Comparison of ENCODE assay signal across 9 cellular contexts in genomic region chr1:108816049-108816882, GRCh38. TPM values are rescaled to one million over a fixed set of nuclear protein-coding genes. Genes with fewer than 3 reads are reported as not detected.
A peak's percentile ranks its signal among the peaks of the same experiment; 100 is the strongest.
DNase-seq lines count a peak whose midpoint lies in the region; ATAC-seq and TF ChIP-seq lines count a peak whose summit lies in the region.
"Had no signal": no experiment of that assay in that cellular context is flagged by ENCODE, and none has a peak within 500 bp of the region (broad histone marks: within the 10 kb centered on the region; RNA-seq: fewer than 3 reads in every experiment).

No MANE protein-coding gene starts in this region.

- H3K4me2 ChIP-seq in hepatocyte, result peak overlapping the region; percentile 53

- H3K36me3 ChIP-seq in BE2C (no peaks in the 10 kb centered on the region), hepatocyte (replicated peaks; ENCODE audit: insufficient read depth, low read depth) (no peaks in the 10 kb centered on the region)

- H3K4me3 ChIP-seq in BE2C (ENCODE audit: low read depth, low read length), result peak overlapping the region; percentile 46
- H3K4me3 ChIP-seq in astrocyte of the cerebellum (ENCODE audit: low read depth, low read length), result peak overlapping the region; percentile 17
- no peak overlapping the region for H3K4me3 ChIP-seq in hepatocyte
- H3K4me3 ChIP-seq: GM12878 had no signal

- in situ Hi-C loops in astrocyte of the cerebellum (cut with HindIII; ENCODE audit: low sequenced_read_pairs), result no loop called here

- TF ChIP-seq CTCF in BE2C (IDR thresholded peaks at IDR 0.05; ENCODE audit: low read depth, low read length) (no peak), astrocyte of the cerebellum (IDR thresholded peaks at IDR 0.05; ENCODE audit: low read depth, low read length, missing control alignments) (no peak), hepatocyte (IDR thresholded peaks at IDR 0.05; ENCODE audit: poor library complexity) (no peak)

- H3K27ac ChIP-seq in hepatocyte, result peak overlapping the region; percentile 84

- no peaks in the 10 kb centered on the region for H3K9me3 ChIP-seq in BE2C
- no peaks in the 10 kb centered on the region for H3K9me3 ChIP-seq in hepatocyte (ENCODE audit: low read depth)

- DNase-seq in BE2C (peak; percentile 76), NCI-H1105 (lab: John Stamatoyannopoulos, UW) (peak; percentile 13), astrocyte of the cerebellum (ENCODE audit: low read depth) (peak; percentile 82), hepatocyte (ENCODE audit: low spot score) (peak; percentile 83), pulmonary artery endothelial cell (ENCODE audit: low read depth, low spot score) (peak; percentile 91)
- DNase-seq in stimulated activated CD4-positive, alpha-beta T cell treated with anti-CD3 and anti-CD28 coated beads, Interleukin-2, amount 100 ng/mL, for 48 hours, result no peak

- ATAC-seq in GM18867 (IDR thresholded peaks at IDR 0.05; ENCODE audit: unreplicated experiment) (no peak), GM21381 (IDR thresholded peaks at IDR 0.05; ENCODE audit: unreplicated experiment) (no peak)

- H3K4me1 ChIP-seq in BE2C (peaks cover 23% of the 10 kb centered on the region), hepatocyte (ENCODE audit: insufficient read depth) (peaks cover 22% of the 10 kb centered on the region)

- H3K79me2 ChIP-seq in hepatocyte, result no peaks in the 10 kb centered on the region

- no peaks in the 10 kb centered on the region for H3K27me3 ChIP-seq in BE2C
- no peaks in the 10 kb centered on the region for H3K27me3 ChIP-seq in hepatocyte

- H3K9me2 ChIP-seq in hepatocyte (replicated peaks; ENCODE audit: insufficient read depth), result no peaks in the 10 kb centered on the region

- 40% methylated on average over 12 of the region's 12 CpGs for WGBS in hepatocyte (ENCODE audit: low lambda C conversion rate, missing lambda C conversion rate)

- no peaks in the 10 kb centered on the region for H4K20me1 ChIP-seq in hepatocyte (ENCODE audit: insufficient read depth, poor library complexity, severe bottlenecking)

- H2AFZ ChIP-seq in hepatocyte, result peak overlapping the region; percentile 33

RNA-seq across cellular contexts. Expression of gene AKNAD1, which starts 40.6 kb away (rescaled TPM):
- polyA plus RNA-seq in BE2C (2012; ENCODE audit: insufficient read depth, insufficient read length, low read depth), result not detected
- total RNA-seq in hepatocyte (0.20 and 0.80 TPM in 2 replicates), pulmonary artery endothelial cell (not detected in 2 replicates)
- not detected in 2 replicates for polyA plus RNA-seq in hepatocyte
- total RNA-seq: GM12878 had no signal

Comparison
In these comparisons a context has a peak if more than half of its experiments do, and no peak if none do; other contexts are left out.
1. DNase-seq: peak in BE2C (single experiment), NCI-H1105 (single experiment), astrocyte of the cerebellum (single experiment), hepatocyte (single experiment) and pulmonary artery endothelial cell (single experiment); none in stimulated activated CD4-positive, alpha-beta T cell treated with anti-CD3 and anti-CD28 coated beads, Interleukin-2, amount 100 ng/mL, for 48 hours (0 of 2).